In genomic region chr2:122858813-122859212, GRCh38 we compare ENCODE assay signal across 37 cellular contexts.
DNase-seq lines count a peak whose midpoint lies in the region; ATAC-seq, FAIRE-seq and TF ChIP-seq lines count a peak whose summit lies in the region.
"Had no signal": no experiment of that assay in that cellular context is flagged by ENCODE, and none has a peak within 500 bp of the region (broad histone marks: within the 10 kb centered on the region; RNA-seq: fewer than 3 reads in every experiment).

No MANE protein-coding gene starts in this region.

- no peak overlapping the region for H2AFZ ChIP-seq in H1 (ENCODE audit: low read length)

- H4K20me1 ChIP-seq in H1 (replicated peaks in 1 of 2; ENCODE audit: control insufficient read depth in 1 of 2, insufficient read depth in 2 of 2, low read length in 2 of 2), result peaks cover 0 to 5% of the 10 kb centered on the region in 2 experiments
- H4K20me1 ChIP-seq: BLaER1; BLaER1 treated with 17β-estradiol and CSF1 and Interleukin-3, amounts not matched to agents 10 nM and 100 nM had no signal

- no peak overlapping the region for H2BK120ac ChIP-seq in H1 (replicated peaks; ENCODE audit: low read depth, low read length)

- H3K79me2 ChIP-seq in H1 (ENCODE audit: control insufficient read depth in 1 of 2, insufficient read depth in 2 of 2, low read length in 2 of 2), result no peaks in the 10 kb centered on the region

- H3K56ac ChIP-seq in H1 (replicated peaks; ENCODE audit: insufficient read length, low read depth, low read length), result no peak overlapping the region

- no peaks in the 10 kb centered on the region for H3K4me1 Mint-ChIP-seq in activated T-cell treated with anti-CD3 and anti-CD28 coated beads, Interleukin-2, amount 50 U/mL, for 72 hours (ENCODE audit: low read depth)
- H3K4me1 Mint-ChIP-seq in activated T-cell treated with anti-CD3 and anti-CD28 coated beads, Interleukin-2, amount 50 U/mL, for 24 hours (ENCODE audit: low read depth), result no peaks in the 10 kb centered on the region
- no peaks in the 10 kb centered on the region for H3K4me1 Mint-ChIP-seq in naive thymus-derived CD4-positive, alpha-beta T cell
- H3K4me1 Mint-ChIP-seq: B cell; CD14-positive monocyte; CD4-positive, alpha-beta memory T cell; CD4-positive, CD25-positive, alpha-beta regulatory T cell; CD8-positive, alpha-beta memory T cell had no signal

- peaks cover 0 to 4% of the 10 kb centered on the region in 2 donors for H3K36me3 Mint-ChIP-seq in activated T-cell treated with anti-CD3 and anti-CD28 coated beads, Interleukin-2, amount 50 U/mL, for 72 hours (ENCODE audit: insufficient read depth in 2 of 2)
- no peaks in the 10 kb centered on the region for H3K36me3 Mint-ChIP-seq in activated T-cell treated with anti-CD3 and anti-CD28 coated beads, Interleukin-2, amount 50 U/mL, for 24 hours (ENCODE audit: low read depth)
- H3K36me3 Mint-ChIP-seq in naive thymus-derived CD4-positive, alpha-beta T cell, result peaks cover 0 to 5% (median 0%) of the 10 kb centered on the region in 5 donors
- H3K36me3 Mint-ChIP-seq: CD14-positive monocyte; CD4-positive, alpha-beta memory T cell; CD4-positive, CD25-positive, alpha-beta regulatory T cell; CD8-positive, alpha-beta memory T cell; CD8-positive, alpha-beta T cell had no signal

- H3K4me1 ChIP-seq in H1 (replicated peaks in 1 of 4; ENCODE audit: control insufficient read depth in 3 of 4, insufficient read depth in 4 of 4, low read length in 3 of 4), result no peaks in the 10 kb centered on the region; a peak in 1 of 7 replicates
- H3K4me1 ChIP-seq in naive thymus-derived CD4-positive, alpha-beta T cell (ENCODE audit: control insufficient read depth in 2 of 2, insufficient read depth in 2 of 2, low read length in 2 of 2), result no peaks in the 10 kb centered on the region
- H3K4me1 ChIP-seq: A549; BE2C; BLaER1; BLaER1 treated with 17β-estradiol and CSF1 and Interleukin-3, amounts not matched to agents 10 nM and 100 nM; Caco-2 had no signal

- no peak overlapping the region for H2BK5ac ChIP-seq in H1 (ENCODE audit: low read depth, low read length)

- no peak for TF ChIP-seq RAD21 in H1 (IDR thresholded peaks at IDR 0.05 in 1 of 2, conservative IDR thresholded peaks at IDR 0.05 in 1 of 2; ENCODE audit: low read depth in 2 of 2, low read length in 2 of 2)

- no peak overlapping the region for H3K4me3 ChIP-seq in H1 (ENCODE audit: extremely low read depth in 1 of 4, insufficient read depth in 2 of 4, low read depth in 3 of 4, low read length in 4 of 4)
- H3K4me3 ChIP-seq in naive thymus-derived CD4-positive, alpha-beta T cell (ENCODE audit: low read length), result no peak overlapping the region
- H3K4me3 ChIP-seq: A549; BLaER1; BLaER1 treated with 17β-estradiol and CSF1 and Interleukin-3, amounts not matched to agents 10 nM and 100 nM had no signal

- WGBS in H1 (ENCODE audit: extremely low coverage in 1 of 2, insufficient coverage in 1 of 2, insufficient read length in 1 of 2, insufficient replicate concordance in 2 of 2, low coverage in 1 of 2, low lambda C conversion rate in 2 of 2, missing lambda C conversion rate in 1 of 2), 2 experiments, result 96% methylated on average over 5 of the region's 5 CpGs; no CpG with 5 or more reads in 1 of the 2 experiments

- no peak overlapping the region for H4K8ac ChIP-seq in H1 (ENCODE audit: extremely low read depth, insufficient read depth, low read length)

- H2BK15ac ChIP-seq in H1 (ENCODE audit: low read length), result no peak overlapping the region

- no peak for TF ChIP-seq POLR2A in H1 (IDR thresholded peaks at IDR 0.05; ENCODE audit: control extremely low read depth in 1 of 2, low read depth in 2 of 2, low read length in 2 of 2)

- no peak overlapping the region for H3K18ac ChIP-seq in H1 (ENCODE audit: extremely low read depth, low read length)

- peaks cover 5% of the 10 kb centered on the region; the same call in 1 of the 2 replicates for H3K23me2 ChIP-seq in H1 (ENCODE audit: low read depth, low read length)

- DNase-seq in NOMO-1 treated with DMSO at 0.1 percent for 48 hours (lab: John Stamatoyannopoulos, UW; ENCODE audit: unreplicated experiment) (peak; percentile 49), NOMO-1 treated with dmso at 0.1 percent for 144 hours (lab: John Stamatoyannopoulos, UW; ENCODE audit: unreplicated experiment) (no peak), H1 (ENCODE audit: low read depth in 1 of 2, low spot score in 2 of 2) (no peak)
- DNase-seq in activated T-cell treated with anti-CD3 and anti-CD28 coated beads, Interleukin-2, amount 50 U/mL, for 72 hours, result no peak
- no peak for DNase-seq in activated T-cell treated with anti-CD3 and anti-CD28 coated beads, Interleukin-2, amount 50 U/mL, for 24 hours
- no peak for DNase-seq in naive thymus-derived CD4-positive, alpha-beta T cell
- DNase-seq in activated naive CD4-positive, alpha-beta T cell treated with Interleukin-2 at 50 U/mL for 16 hours, result no peak
- DNase-seq: 8988T; ACHN; AML-193; BE2C; C1 segment of cervical spinal cord; Caco-2; Calu3; CD4-positive, alpha-beta memory T cell; CD4-positive, alpha-beta T cell; CD4-positive, CD25-positive, alpha-beta regulatory T cell; CD8-positive, alpha-beta memory T cell; CD8-positive, alpha-beta T cell; COR-L47; DMS 273 treated with DMSO at 0.1 percent for 48 hours; DMS153; DMS53; DMS79; DMS79 treated with DMSO at 0.1 percent for 48 hours; DND-41; EL had no signal

- no peaks in the 10 kb centered on the region for H3K36me3 ChIP-seq in H1 (ENCODE audit: control insufficient read depth in 2 of 4, insufficient read depth in 4 of 4, low read length in 3 of 4)
- H3K36me3 ChIP-seq in naive thymus-derived CD4-positive, alpha-beta T cell (ENCODE audit: control insufficient read depth in 2 of 3, insufficient read depth in 3 of 3, low read length in 3 of 3), result no peaks in the 10 kb centered on the region
- H3K36me3 ChIP-seq: BE2C; BLaER1; BLaER1 treated with 17β-estradiol and CSF1 and Interleukin-3, amounts not matched to agents 10 nM and 100 nM had no signal

- no peaks in the 10 kb centered on the region for H3K27me3 ChIP-seq in H1 (replicated peaks in 1 of 4; ENCODE audit: control insufficient read depth in 3 of 4, extremely low read depth in 1 of 4, insufficient read depth in 3 of 4, low read length in 3 of 4)
- H3K27me3 ChIP-seq in naive thymus-derived CD4-positive, alpha-beta T cell (ENCODE audit: control insufficient read depth in 2 of 2, insufficient read depth in 2 of 2, low read length in 2 of 2), result no peaks in the 10 kb centered on the region
- H3K27me3 ChIP-seq: BE2C; BLaER1; BLaER1 treated with 17β-estradiol and CSF1 and Interleukin-3, amounts not matched to agents 10 nM and 100 nM had no signal

- no peak overlapping the region for H3K9ac ChIP-seq in H1 (replicated peaks in 1 of 4; ENCODE audit: extremely low read depth in 1 of 4, low read depth in 3 of 4, low read length in 3 of 4)
- H3K9ac ChIP-seq: BLaER1; BLaER1 treated with 17β-estradiol and CSF1 and Interleukin-3, amounts not matched to agents 10 nM and 100 nM had no signal

- POLR2A ChIA-PET in H1 (lab: Charles Lee; ENCODE audit: partially characterized antibody), result no interaction called here
- POLR2A ChIA-PET in naive thymus-derived CD4-positive, alpha-beta T cell (lab: Charles Lee), result no interaction called here

- no peak for ATAC-seq in activated T-cell treated with anti-CD3 and anti-CD28 coated beads, Interleukin-2, amount 50 U/mL, for 72 hours (replicated peaks in 1 of 2)
- peak; percentile 57 for ATAC-seq in naive thymus-derived CD4-positive, alpha-beta T cell
- ATAC-seq in HG03457 (IDR thresholded peaks at IDR 0.05; ENCODE audit: unreplicated experiment), result no peak
- ATAC-seq: A549; CD8-positive, alpha-beta T cell had no signal

- no peaks in the 10 kb centered on the region for H3K79me1 ChIP-seq in H1 (ENCODE audit: low read depth, low read length)

- TF ChIP-seq EP300 in H1 (IDR thresholded peaks at IDR 0.05; ENCODE audit: borderline replicate concordance in 1 of 2, low read depth in 2 of 2, low read length in 2 of 2), result no peak

- no peak for FAIRE-seq in H1 (lab: Jason Lieb, UNC)
- FAIRE-seq: A204.1, A549, D721Med had no signal

- no peak overlapping the region for H2BK20ac ChIP-seq in H1 (ENCODE audit: low read length)

- H3K27ac ChIP-seq in H1 (ENCODE audit: low read depth, low read length), result no peak overlapping the region
- no peak overlapping the region for H3K27ac ChIP-seq in naive thymus-derived CD4-positive, alpha-beta T cell (ENCODE audit: low read depth, low read length)
- H3K27ac ChIP-seq: 22Rv1; A549; BLaER1; BLaER1 treated with 17β-estradiol and CSF1 and Interleukin-3, amounts not matched to agents 10 nM and 100 nM; C4-2B had no signal

- H3K23ac ChIP-seq in H1 (ENCODE audit: insufficient read length), result no peak overlapping the region

- H3K4ac ChIP-seq in H1 (replicated peaks; ENCODE audit: insufficient read length, low read depth, low read length), result no peak overlapping the region

- no peak overlapping the region for H3K14ac ChIP-seq in H1 (ENCODE audit: insufficient read length)

- H3K9me3 ChIP-seq in H1 (ENCODE audit: insufficient read depth in 2 of 2, low read depth in 1 of 2, low read length in 1 of 2), result no peaks in the 10 kb centered on the region
- no peaks in the 10 kb centered on the region for H3K9me3 ChIP-seq in naive thymus-derived CD4-positive, alpha-beta T cell (ENCODE audit: control insufficient read depth in 2 of 3, low read length in 3 of 3)
- H3K9me3 ChIP-seq: A549; BE2C; BLaER1; BLaER1 treated with 17β-estradiol and CSF1 and Interleukin-3, amounts not matched to agents 10 nM and 100 nM; Caco-2 had no signal

- H3K4me3 Mint-ChIP-seq in activated T-cell treated with anti-CD3 and anti-CD28 coated beads, Interleukin-2, amount 50 U/mL, for 72 hours, result no peak overlapping the region
- H3K4me3 Mint-ChIP-seq in activated T-cell treated with anti-CD3 and anti-CD28 coated beads, Interleukin-2, amount 50 U/mL, for 24 hours, result no peak overlapping the region
- no peak overlapping the region for H3K4me3 Mint-ChIP-seq in naive thymus-derived CD4-positive, alpha-beta T cell
- H3K4me3 Mint-ChIP-seq: B cell; CD14-positive monocyte; CD4-positive, alpha-beta memory T cell; CD4-positive, alpha-beta T cell; CD4-positive, CD25-positive, alpha-beta regulatory T cell; CD8-positive, alpha-beta memory T cell; CD8-positive, alpha-beta T cell had no signal

- H3K9me3 Mint-ChIP-seq in activated T-cell treated with anti-CD3 and anti-CD28 coated beads, Interleukin-2, amount 50 U/mL, for 72 hours, result peaks cover 11 to 14% of the 10 kb centered on the region in 2 donors
- peaks cover 16% of the 10 kb centered on the region for H3K9me3 Mint-ChIP-seq in activated T-cell treated with anti-CD3 and anti-CD28 coated beads, Interleukin-2, amount 50 U/mL, for 24 hours
- H3K9me3 Mint-ChIP-seq in naive thymus-derived CD4-positive, alpha-beta T cell, result peaks cover 4 to 17% (median 9%) of the 10 kb centered on the region in 11 donors

- H3K27ac Mint-ChIP-seq in activated T-cell treated with anti-CD3 and anti-CD28 coated beads, Interleukin-2, amount 50 U/mL, for 72 hours, result peak overlapping the region; percentile 16
- no peak overlapping the region for H3K27ac Mint-ChIP-seq in activated T-cell treated with anti-CD3 and anti-CD28 coated beads, Interleukin-2, amount 50 U/mL, for 24 hours
- H3K27ac Mint-ChIP-seq in naive thymus-derived CD4-positive, alpha-beta T cell, result no peak overlapping the region
- H3K27ac Mint-ChIP-seq: B cell; CD14-positive monocyte; CD4-positive, alpha-beta memory T cell; CD4-positive, alpha-beta T cell; CD8-positive, alpha-beta memory T cell; CD8-positive, alpha-beta T cell had no signal

- H4K91ac ChIP-seq in H1 (replicated peaks; ENCODE audit: insufficient read length, low read length), result no peak overlapping the region

- H2AK5ac ChIP-seq in H1 (ENCODE audit: low read depth, low read length), result peak overlapping the region; percentile 53; the same call in 1 of the 2 replicates

- H3K4me2 ChIP-seq in H1 (ENCODE audit: insufficient read depth in 1 of 2, low read depth in 2 of 2, low read length in 2 of 2), result no peak overlapping the region
- H3K4me2 ChIP-seq: A549; BLaER1; BLaER1 treated with 17β-estradiol and CSF1 and Interleukin-3, amounts not matched to agents 10 nM and 100 nM had no signal

- H3K27me3 Mint-ChIP-seq in activated T-cell treated with anti-CD3 and anti-CD28 coated beads, Interleukin-2, amount 50 U/mL, for 72 hours (ENCODE audit: low read depth), result no peaks in the 10 kb centered on the region
- H3K27me3 Mint-ChIP-seq in activated T-cell treated with anti-CD3 and anti-CD28 coated beads, Interleukin-2, amount 50 U/mL, for 24 hours, result no peaks in the 10 kb centered on the region
- no peaks in the 10 kb centered on the region for H3K27me3 Mint-ChIP-seq in naive thymus-derived CD4-positive, alpha-beta T cell
- H3K27me3 Mint-ChIP-seq: B cell; CD4-positive, alpha-beta memory T cell; CD4-positive, alpha-beta T cell; CD4-positive, CD25-positive, alpha-beta regulatory T cell had no signal

- no peak for TF ChIP-seq CTCF in H1 (IDR thresholded peaks at IDR 0.05; ENCODE audit: control extremely low read depth in 1 of 3, insufficient read depth in 1 of 3, low read depth in 1 of 3, low read length in 3 of 3)

- H4K5ac ChIP-seq in H1 (ENCODE audit: insufficient read length, low read depth, low read length), result no peak overlapping the region

- intact Hi-C loops in naive thymus-derived CD4-positive, alpha-beta T cell (cut with micrococcal nuclease), result no loop called here

- CTCF ChIA-PET in H1 (lab: Charles Lee; ENCODE audit: partially characterized antibody), result no interaction called here
- CTCF ChIA-PET in naive thymus-derived CD4-positive, alpha-beta T cell (lab: Charles Lee), result no interaction called here

- peak overlapping the region; percentile 86; the same call in 1 of the 2 replicates for H2BK12ac ChIP-seq in H1 (ENCODE audit: low read depth, low read length)
